ENCODE assay signal across 8 cellular contexts in genomic region chr6:33427585-33428218, GRCh38. TPM values are rescaled to one million over a fixed set of nuclear protein-coding genes. Genes with fewer than 3 reads are reported as not detected.
DNase-seq lines count a peak whose midpoint lies in the region; ATAC-seq and TF ChIP-seq lines count a peak whose summit lies in the region.

No MANE protein-coding gene starts in this region.

- peak overlapping the region; percentile 60 to 66 for H3K4me3 ChIP-seq in right atrium auricular region
- H3K4me3 ChIP-seq in rectal smooth muscle tissue (ENCODE audit: low read length), result peak overlapping the region; percentile 56

- H3K27ac ChIP-seq in RWPE1, result peak overlapping the region; percentile 99
- H3K27ac ChIP-seq in right atrium auricular region, result peak overlapping the region; percentile 91 to 95
- H3K27ac ChIP-seq in rectal smooth muscle tissue (ENCODE audit: low read depth, low read length), result peak overlapping the region; percentile 74

- H3K27me3 ChIP-seq in right atrium auricular region, result no peaks in the 10 kb centered on the region
- no peaks in the 10 kb centered on the region for H3K27me3 ChIP-seq in rectal smooth muscle tissue (ENCODE audit: control insufficient read depth, insufficient read depth, low read length)

- TF ChIP-seq CTCF in RWPE1 (conservative IDR thresholded peaks at IDR 0.05; ENCODE audit: low read depth), result no peak
- no peak for TF ChIP-seq CTCF in right atrium auricular region (IDR thresholded peaks at IDR 0.05)

- CTCF ChIA-PET in RWPE1 (lab: Yijun Ruan, JAX), result no interaction called here

- peaks cover 0 to 72% of the 10 kb centered on the region in 2 donors for H3K4me1 ChIP-seq in right atrium auricular region
- peaks cover 31% of the 10 kb centered on the region for H3K4me1 ChIP-seq in rectal smooth muscle tissue (ENCODE audit: control insufficient read depth, insufficient read depth, low read length)

- no peaks in the 10 kb centered on the region for H3K9me3 ChIP-seq in right atrium auricular region

- POLR2A ChIA-PET in RWPE1 (lab: Yijun Ruan, JAX; ENCODE audit: low non-redundant PET), result no interaction called here

- H3K9ac ChIP-seq in rectal smooth muscle tissue (ENCODE audit: low read length), result no peak overlapping the region

- peak; percentile 29 for DNase-seq in NCI-H146 (lab: John Stamatoyannopoulos, UW)
- DNase-seq in NCI-H146 treated with DMSO at 0.1 percent for 48 hours (lab: John Stamatoyannopoulos, UW; ENCODE audit: unreplicated experiment), result no peak
- peak; percentile 38 for DNase-seq in RWPE1 (ENCODE audit: low spot score)
- DNase-seq in amygdala (lab: John Stamatoyannopoulos, UW), result peak in 38 of 56 donors; percentile 13 to 77 (median 36)
- no peak for DNase-seq in right atrium auricular region (ENCODE audit: low spot score)

- ATAC-seq in HG03175 (IDR thresholded peaks at IDR 0.05; ENCODE audit: unreplicated experiment) (no peak), HG03439 (IDR thresholded peaks at IDR 0.05; ENCODE audit: unreplicated experiment) (no peak)

- H3K36me3 ChIP-seq in right atrium auricular region (no peaks in the 10 kb centered on the region), rectal smooth muscle tissue (ENCODE audit: control insufficient read depth, insufficient read depth, low read length) (no peaks in the 10 kb centered on the region)

RNA-seq across cellular contexts. Expression of gene SYNGAP1, which starts 7.8 kb away (rescaled TPM):
- 10 to 100 TPM in 1 of 2 donors, 1 to 10 TPM in 1; 3.6 to 10.1 TPM for total RNA-seq in right atrium auricular region

RNA-seq across cellular contexts. Expression of gene CUTA, which starts 9.8 kb away (rescaled TPM):
- total RNA-seq in right atrium auricular region, result 100 to 1,000 TPM; 118 to 119 TPM

RNA-seq across cellular contexts. Expression of gene PHF1, which starts 16.9 kb away (rescaled TPM):
- total RNA-seq in right atrium auricular region, result 10 to 100 TPM; 51.8 to 69.8 TPM

RNA-seq across cellular contexts. Expression of gene ZBTB9, which starts 26.7 kb away (rescaled TPM):
- 1 to 10 TPM; 1.3 to 4.1 TPM for total RNA-seq in right atrium auricular region

RNA-seq across cellular contexts. Expression of gene KIFC1, which starts 36.1 kb away (rescaled TPM):
- 1 to 10 TPM in 1 of 2 donors, under 1 TPM in 1; 0.59 to 1.6 TPM for total RNA-seq in right atrium auricular region

Comparison
In these comparisons a context has a peak if more than half of its experiments do, and no peak if none do; other contexts are left out.
1. DNase-seq: peak in NCI-H146 (single experiment), RWPE1 (single experiment) and amygdala (38 of 56); none in NCI-H146 treated with DMSO at 0.1 percent for 48 hours (single experiment) and right atrium auricular region (single experiment).
2. Peak in every context shown above with its lines, with median percentiles within 50 percentile points of each other: H3K27ac ChIP-seq.